Comparison of ENCODE assay signal across 9 cellular contexts in the genomic region with DNA sequence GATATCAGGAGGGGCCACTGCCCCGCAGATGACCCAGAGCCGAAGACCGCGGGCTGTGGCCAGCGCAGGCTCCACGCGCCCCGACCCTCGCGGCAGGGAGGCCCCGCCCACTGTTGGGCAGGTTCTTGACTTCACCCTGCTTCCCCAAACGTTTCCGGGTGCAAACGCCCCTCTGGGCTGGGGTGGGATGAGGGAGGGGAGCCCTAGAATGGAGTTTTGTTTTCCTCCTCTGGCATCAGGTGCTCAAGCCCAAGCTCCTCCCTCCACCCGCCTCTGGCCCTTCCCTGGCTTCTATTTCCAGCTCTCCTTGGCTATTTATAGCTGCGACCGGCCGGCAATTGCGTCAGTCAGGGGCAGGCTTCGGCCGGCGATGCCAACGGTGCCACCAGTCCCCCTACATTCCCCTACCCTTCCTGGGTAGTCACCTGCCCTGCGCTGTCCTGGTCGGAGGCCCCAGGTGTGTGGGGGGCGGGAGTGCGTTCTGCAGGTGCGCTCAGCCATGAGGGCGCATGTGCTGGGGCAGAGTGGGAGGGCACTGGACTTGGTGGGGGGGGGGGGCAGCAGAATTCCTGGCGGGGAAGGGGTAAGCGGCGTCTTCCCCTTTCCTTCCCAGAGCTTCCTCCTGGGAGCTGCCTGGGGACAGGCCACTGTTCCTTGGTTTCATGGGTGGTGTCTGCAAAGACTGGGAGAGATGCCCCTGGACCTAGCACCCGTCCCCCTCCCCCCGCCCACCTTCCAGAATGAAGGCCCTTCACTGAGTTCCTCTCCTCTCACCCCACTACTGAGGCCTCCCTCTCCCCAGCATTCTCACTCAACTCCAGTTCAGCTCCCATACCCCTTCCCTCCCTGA. TPM values are rescaled to one million over a fixed set of nuclear protein-coding genes. Genes with fewer than 3 reads are reported as not detected.
DNase-seq lines count a peak whose midpoint lies in the region; ATAC-seq and TF ChIP-seq lines count a peak whose summit lies in the region.
"Had no signal": no experiment of that assay in that cellular context is flagged by ENCODE, and none has a peak within 500 bp of the region (broad histone marks: within the 10 kb centered on the region; RNA-seq: fewer than 3 reads in every experiment).

No MANE protein-coding gene starts in this region.

- H3K27ac ChIP-seq in HL-60 (replicated peaks) (no peak overlapping the region), PC-9 (no peak overlapping the region)
- H3K27ac ChIP-seq: neutrophil had no signal

- intact Hi-C loops in PC-9 (cut with micrococcal nuclease; ENCODE audit: unreplicated experiment) = loop anchor here (5.0 to 10.0 kb wide), 2 partner anchors 79 to 276 kb away; a partner anchor contains a TSS

- POLR2A ChIA-PET in PC-9 (lab: Charles Lee; ENCODE audit: unreplicated experiment) = interaction anchor here (0.6 to 1.0 kb wide), 2 partner anchors 25 to 1262 kb away, joined by 4 read pairs; no protein-coding TSS in a partner anchor
- POLR2A ChIA-PET in activated CD4-positive, alpha-beta memory T cell treated with anti-CD3 and anti-CD28 coated beads, Interleukin-2, amount 10 ng/mL, durations not matched to agents 7 days and 5 days (lab: Charles Lee) = interaction anchor here (1.0 kb wide), 1 partner anchor 26 kb away, joined by 4 read pairs; no protein-coding TSS in a partner anchor

- no peak for TF ChIP-seq CTCF in HL-60 (IDR thresholded peaks at IDR 0.05; ENCODE audit: insufficient read depth, low read length)
- no peak for TF ChIP-seq CTCF in PC-9 (conservative IDR thresholded peaks at IDR 0.05)
- TF ChIP-seq CTCF in fibroblast of villous mesenchyme (IDR thresholded peaks at IDR 0.05; ENCODE audit: insufficient read depth, low read depth, low read length) = no peak
- TF ChIP-seq CTCF in neural crest cell (conservative IDR thresholded peaks at IDR 0.05) = no peak

- no peak for ATAC-seq in HG03457 (IDR thresholded peaks at IDR 0.05; ENCODE audit: unreplicated experiment)

- H3K27ac Mint-ChIP-seq in neural crest cell (ENCODE audit: unreplicated experiment) (no peak overlapping the region), immature natural killer cell (no peak overlapping the region)
- no peak overlapping the region for H3K27ac Mint-ChIP-seq in activated CD4-positive, alpha-beta memory T cell treated with anti-CD3 and anti-CD28 coated beads, Interleukin-2, amount 10 ng/mL, durations not matched to agents 7 days and 5 days

- DNase-seq in HL-60 (ENCODE audit: low read depth in 1 of 2, low spot score in 1 of 2) (peak in 1 of 2 experiments; percentile 38), PC-9 (peak; percentile 68 to 74), fibroblast of villous mesenchyme (ENCODE audit: low read depth) (peak; percentile 42), neural crest cell (ENCODE audit: low read depth, low spot score) (no peak), immature natural killer cell (no peak)
- no peak for DNase-seq in activated CD8-positive, alpha-beta memory T cell treated with anti-CD3 and anti-CD28 coated beads, Interleukin-2, amount 50 U/mL, for 48 hours
- DNase-seq in activated CD4-positive, alpha-beta memory T cell treated with anti-CD3 and anti-CD28 coated beads, Interleukin-2, amount 10 ng/mL, durations not matched to agents 7 days and 5 days = no peak

- peak overlapping the region; percentile 69; the same call in 1 of the 2 replicates for H2AFZ ChIP-seq in PC-9

- no peaks in the 10 kb centered on the region for H3K36me3 ChIP-seq in PC-9 (ENCODE audit: low read depth)
- H3K36me3 ChIP-seq: neutrophil had no signal

- no peaks in the 10 kb centered on the region for H4K20me1 ChIP-seq in PC-9 (ENCODE audit: insufficient read depth)

- H3K4me1 ChIP-seq in PC-9 (replicated peaks; ENCODE audit: insufficient read depth) = no peaks in the 10 kb centered on the region; the same call in none of the 2 replicates

- no peaks in the 10 kb centered on the region for H3K9me2 ChIP-seq in PC-9 (ENCODE audit: insufficient read depth)

- no peaks in the 10 kb centered on the region for H3K9me3 ChIP-seq in PC-9 (ENCODE audit: insufficient read depth, low read depth)
- H3K9me3 ChIP-seq: neutrophil had no signal

- no peaks in the 10 kb centered on the region for H3K79me2 ChIP-seq in PC-9 (ENCODE audit: low read depth)

- CTCF ChIA-PET in PC-9 (lab: Charles Lee) = interaction anchor here (0.6 to 1.0 kb wide), 2 partner anchors 9 to 25 kb away, joined by 3 to 6 read pairs; no protein-coding TSS in a partner anchor
- CTCF ChIA-PET in activated CD4-positive, alpha-beta memory T cell treated with anti-CD3 and anti-CD28 coated beads, Interleukin-2, amount 10 ng/mL, durations not matched to agents 7 days and 5 days (lab: Charles Lee) = interaction anchor here (2.3 kb wide), 1 partner anchor 27 kb away, joined by 44 read pairs; no protein-coding TSS in a partner anchor

- peak overlapping the region; percentile 20 for H3K4me3 ChIP-seq in HL-60 (replicated peaks; ENCODE audit: insufficient read depth, low read length)
- peak overlapping the region; percentile 38; the same call in 1 of the 2 replicates for H3K4me3 ChIP-seq in PC-9
- H3K4me3 ChIP-seq in fibroblast of villous mesenchyme (ENCODE audit: low read depth, low read length) = no peak overlapping the region

- H3K27me3 Mint-ChIP-seq in neural crest cell (ENCODE audit: low read depth) (peaks cover 63% of the 10 kb centered on the region), immature natural killer cell (ENCODE audit: low read depth in 3 of 3) (peaks cover 6 to 10% (median 9%) of the 10 kb centered on the region in 3 donors)
- peaks cover 34% of the 10 kb centered on the region for H3K27me3 Mint-ChIP-seq in activated CD4-positive, alpha-beta memory T cell treated with anti-CD3 and anti-CD28 coated beads, Interleukin-2, amount 10 ng/mL, durations not matched to agents 7 days and 5 days

- H3K36me3 Mint-ChIP-seq in neural crest cell (ENCODE audit: low read depth) = no peaks in the 10 kb centered on the region
- no peaks in the 10 kb centered on the region for H3K36me3 Mint-ChIP-seq in immature natural killer cell
- no peaks in the 10 kb centered on the region for H3K36me3 Mint-ChIP-seq in activated CD4-positive, alpha-beta memory T cell treated with anti-CD3 and anti-CD28 coated beads, Interleukin-2, amount 10 ng/mL, durations not matched to agents 7 days and 5 days (ENCODE audit: low read depth)

- H3K4me3 Mint-ChIP-seq in neural crest cell = peak overlapping the region; percentile 34
- no peak overlapping the region for H3K4me3 Mint-ChIP-seq in immature natural killer cell
- no peak overlapping the region for H3K4me3 Mint-ChIP-seq in activated CD4-positive, alpha-beta memory T cell treated with anti-CD3 and anti-CD28 coated beads, Interleukin-2, amount 10 ng/mL, durations not matched to agents 7 days and 5 days

- BruUV-seq in PC-9 (replicated peaks; lab: Mats Ljungman, UMichigan) = TSS peak; percentile 59

- H3K4me1 Mint-ChIP-seq in neural crest cell = peaks cover 5% of the 10 kb centered on the region
- peaks cover 0 to 7% of the 10 kb centered on the region in 2 donors for H3K4me1 Mint-ChIP-seq in immature natural killer cell
- H3K4me1 Mint-ChIP-seq in activated CD4-positive, alpha-beta memory T cell treated with anti-CD3 and anti-CD28 coated beads, Interleukin-2, amount 10 ng/mL, durations not matched to agents 7 days and 5 days = peaks cover 3% of the 10 kb centered on the region

- H3K27me3 ChIP-seq in HL-60 (ENCODE audit: insufficient read depth, poor library complexity, severe bottlenecking) = peaks cover 42% of the 10 kb centered on the region
- H3K27me3 ChIP-seq in PC-9 (ENCODE audit: insufficient read depth, low read depth) = peaks cover 8% of the 10 kb centered on the region; the same call in 1 of the 2 replicates

- H3K9me3 Mint-ChIP-seq in neural crest cell (no peaks in the 10 kb centered on the region), immature natural killer cell (no peaks in the 10 kb centered on the region)
- H3K9me3 Mint-ChIP-seq in activated CD4-positive, alpha-beta memory T cell treated with anti-CD3 and anti-CD28 coated beads, Interleukin-2, amount 10 ng/mL, durations not matched to agents 7 days and 5 days = no peaks in the 10 kb centered on the region

- H3F3A ChIP-seq in PC-9 (ENCODE audit: insufficient read depth, low read depth) = no peaks in the 10 kb centered on the region

- H3K4me2 ChIP-seq in PC-9 = peak overlapping the region; percentile 75

RNA-seq across cellular contexts. Expression of a gene that starts 23.6 kb away (rescaled TPM):
- 2.6 and 4.2 TPM in 2 replicates for total RNA-seq in PC-9 (2021)
- 0.64 and 0.86 TPM in 2 replicates for total RNA-seq in fibroblast of villous mesenchyme
- total RNA-seq in neural crest cell = 8.4 and 10.1 TPM in 2 replicates
- polyA plus RNA-seq in immature natural killer cell = under 1 TPM in 1 of 3 donors, not detected in 2; 0.07 TPM
- total RNA-seq in activated CD4-positive, alpha-beta memory T cell treated with anti-CD3 and anti-CD28 coated beads, Interleukin-2, amount 10 ng/mL, durations not matched to agents 7 days and 5 days = 1 to 10 TPM; 2.6 to 2.7 TPM

RNA-seq across cellular contexts. Expression of a gene that starts 36.6 kb away (rescaled TPM):
- total RNA-seq in PC-9 (2021) (not detected in 2 replicates), fibroblast of villous mesenchyme (not detected in 2 replicates), neural crest cell (not detected in 2 replicates)
- not detected for polyA plus RNA-seq in immature natural killer cell
- not detected for total RNA-seq in activated CD4-positive, alpha-beta memory T cell treated with anti-CD3 and anti-CD28 coated beads, Interleukin-2, amount 10 ng/mL, durations not matched to agents 7 days and 5 days

RNA-seq across cellular contexts. Expression of a gene that starts 49.6 kb away (rescaled TPM):
- total RNA-seq in PC-9 (2021) = not detected in 2 replicates
- total RNA-seq in fibroblast of villous mesenchyme = not detected in 2 replicates
- not detected in 2 replicates for total RNA-seq in neural crest cell
- not detected for polyA plus RNA-seq in immature natural killer cell
- not detected for total RNA-seq in activated CD4-positive, alpha-beta memory T cell treated with anti-CD3 and anti-CD28 coated beads, Interleukin-2, amount 10 ng/mL, durations not matched to agents 7 days and 5 days

RNA-seq across cellular contexts. Expression of a gene that starts 59.8 kb away (rescaled TPM):
- total RNA-seq in PC-9 (2021) (not detected in 2 replicates), fibroblast of villous mesenchyme (not detected in 2 replicates), neural crest cell (not detected in 2 replicates)
- polyA plus RNA-seq in immature natural killer cell = not detected
- total RNA-seq in activated CD4-positive, alpha-beta memory T cell treated with anti-CD3 and anti-CD28 coated beads, Interleukin-2, amount 10 ng/mL, durations not matched to agents 7 days and 5 days = not detected

Comparison
In these comparisons a context has a peak if more than half of its experiments do, and no peak if none do; other contexts are left out.
1. DNase-seq: peak in PC-9 (2 of 2) and fibroblast of villous mesenchyme (single experiment); none in neural crest cell (single experiment), activated CD8-positive, alpha-beta memory T cell treated with anti-CD3 and anti-CD28 coated beads, Interleukin-2, amount 50 U/mL, for 48 hours (single experiment), immature natural killer cell (0 of 3) and activated CD4-positive, alpha-beta memory T cell treated with anti-CD3 and anti-CD28 coated beads, Interleukin-2, amount 10 ng/mL, durations not matched to agents 7 days and 5 days (single experiment).